Comparison of ENCODE assay signal across 16 cellular contexts in genomic region chr17:30421592-30421991, GRCh38. TPM values are rescaled to one million over a fixed set of nuclear protein-coding genes. Genes with fewer than 3 reads are reported as not detected.
A peak's percentile ranks its signal among the peaks of the same experiment; 100 is the strongest.
DNase-seq lines count a peak whose midpoint lies in the region; ATAC-seq and TF ChIP-seq lines count a peak whose summit lies in the region.
"Had no signal": no experiment of that assay in that cellular context is flagged by ENCODE, and none has a peak within 500 bp of the region (broad histone marks: within the 10 kb centered on the region; RNA-seq: fewer than 3 reads in every experiment).

No MANE protein-coding gene starts in this region.

- TF ChIP-seq EP300 in SK-N-SH (IDR thresholded peaks at IDR 0.05; ENCODE audit: borderline replicate concordance in 1 of 2, low read depth in 1 of 2, low read length in 1 of 2), result no peak

- DNase-seq in CD8-positive, alpha-beta T cell, result no peak
- no peak for DNase-seq in SK-N-SH
- no peak for DNase-seq in chondrocyte (ENCODE audit: low spot score)
- no peak for DNase-seq in mesothelial cell of epicardium (ENCODE audit: low spot score in 2 of 2, unreplicated experiment in 2 of 2)
- no peak for DNase-seq in NCI-H1105 treated with DMSO at 0.1 percent for 48 hours (lab: John Stamatoyannopoulos, UW)
- DNase-seq: Calu3; CD8-positive, alpha-beta memory T cell; DMS 273 treated with DMSO at 0.1 percent for 48 hours; DMS79 treated with DMSO at 0.1 percent for 48 hours; HCEC 1CT; HFFc6 had no signal

- H3K4me3 Mint-ChIP-seq in CD8-positive, alpha-beta T cell, result no peak overlapping the region
- no peak overlapping the region for H3K4me3 Mint-ChIP-seq in chondrocyte (ENCODE audit: unreplicated experiment)
- H3K4me3 Mint-ChIP-seq in mesothelial cell of epicardium, result no peak overlapping the region
- H3K4me3 Mint-ChIP-seq: CD14-positive monocyte; CD8-positive, alpha-beta memory T cell; HFFc6 had no signal

- H3K9ac ChIP-seq in SK-N-SH, result no peak overlapping the region

- no peaks in the 10 kb centered on the region for H3K9me2 ChIP-seq in SK-N-SH

- H3K36me3 ChIP-seq in CD8-positive, alpha-beta T cell (ENCODE audit: insufficient read depth, low read length), result no peaks in the 10 kb centered on the region
- H3K36me3 ChIP-seq in SK-N-SH (replicated peaks in 1 of 2; ENCODE audit: control insufficient read depth in 1 of 2, insufficient read depth in 2 of 2, low read length in 1 of 2), result peaks cover 20 to 35% of the 10 kb centered on the region in 2 experiments

- H3K4me1 Mint-ChIP-seq in CD8-positive, alpha-beta T cell (ENCODE audit: low read depth), result peaks cover 3% of the 10 kb centered on the region
- H3K4me1 Mint-ChIP-seq in chondrocyte (ENCODE audit: low read depth), result peaks cover 13% of the 10 kb centered on the region
- peaks cover 12% of the 10 kb centered on the region for H3K4me1 Mint-ChIP-seq in mesothelial cell of epicardium
- H3K4me1 Mint-ChIP-seq: CD14-positive monocyte had no signal

- peaks cover 5% of the 10 kb centered on the region for H3F3A ChIP-seq in SK-N-SH (replicated peaks; ENCODE audit: insufficient read depth)

- H3K9me3 Mint-ChIP-seq in CD8-positive, alpha-beta T cell, result no peaks in the 10 kb centered on the region
- H3K9me3 Mint-ChIP-seq in chondrocyte (ENCODE audit: low read depth) (no peaks in the 10 kb centered on the region), mesothelial cell of epicardium (no peaks in the 10 kb centered on the region)
- H3K9me3 Mint-ChIP-seq: CD14-positive monocyte; CD8-positive, alpha-beta memory T cell; HFFc6 had no signal

- TF ChIP-seq RAD21 in SK-N-SH (IDR thresholded peaks at IDR 0.05; ENCODE audit: low read length), result no peak

- CTCF ChIA-PET in CD8-positive, alpha-beta T cell (lab: Charles Lee), result no interaction called here
- CTCF ChIA-PET in SK-N-SH (lab: Yijun Ruan, JAX), result interaction anchor here (0.8 kb wide), 1 partner anchor 10 kb away, joined by 3 read pairs; no protein-coding TSS in a partner anchor

- no peaks in the 10 kb centered on the region for H3K27me3 Mint-ChIP-seq in CD8-positive, alpha-beta T cell (ENCODE audit: low read depth)
- no peaks in the 10 kb centered on the region for H3K27me3 Mint-ChIP-seq in chondrocyte (ENCODE audit: low read depth)
- no peaks in the 10 kb centered on the region for H3K27me3 Mint-ChIP-seq in mesothelial cell of epicardium (ENCODE audit: low read depth)
- H3K27me3 Mint-ChIP-seq: CD8-positive, alpha-beta memory T cell had no signal

- no peak overlapping the region for H2AFZ ChIP-seq in SK-N-SH (ENCODE audit: low read depth)

- no peak overlapping the region for H3K27ac ChIP-seq in CD8-positive, alpha-beta T cell (ENCODE audit: low read depth, low read length)
- H3K27ac ChIP-seq in SK-N-SH (ENCODE audit: low read depth in 2 of 2, low read length in 1 of 2), result peak overlapping the region in 1 of 2 experiments; percentile 64; a peak in 2 of 4 replicates

- H3K27me3 ChIP-seq in CD8-positive, alpha-beta T cell (ENCODE audit: insufficient read depth, low read length), result no peaks in the 10 kb centered on the region
- H3K27me3 ChIP-seq in SK-N-SH (ENCODE audit: insufficient read depth), result no peaks in the 10 kb centered on the region

- no peaks in the 10 kb centered on the region for H3K79me2 ChIP-seq in SK-N-SH (ENCODE audit: insufficient read depth)

- no peak overlapping the region for H3K4me2 ChIP-seq in SK-N-SH

- H3K4me3 ChIP-seq in CD8-positive, alpha-beta T cell (ENCODE audit: low read depth, low read length), result no peak overlapping the region
- no peak overlapping the region for H3K4me3 ChIP-seq in SK-N-SH (ENCODE audit: low read depth in 2 of 2, low read length in 1 of 2)
- H3K4me3 ChIP-seq: K562 had no signal

- intact Hi-C loops in CD8-positive, alpha-beta T cell (cut with DNase I, micrococcal nuclease), result loop anchor here in 1 of 2 experiments (10.0 kb wide), 1 partner anchor 77 kb away; no protein-coding TSS in a partner anchor

- no peaks in the 10 kb centered on the region for H4K20me1 ChIP-seq in SK-N-SH (ENCODE audit: insufficient read depth)

- no peaks in the 10 kb centered on the region for H3K9me3 ChIP-seq in CD8-positive, alpha-beta T cell (ENCODE audit: low read length)
- no peaks in the 10 kb centered on the region for H3K9me3 ChIP-seq in SK-N-SH

- peak overlapping the region; percentile 15 for H3K27ac Mint-ChIP-seq in CD8-positive, alpha-beta T cell
- peak overlapping the region; percentile 58 for H3K27ac Mint-ChIP-seq in chondrocyte (ENCODE audit: unreplicated experiment)
- peak overlapping the region; percentile 19 for H3K27ac Mint-ChIP-seq in mesothelial cell of epicardium
- H3K27ac Mint-ChIP-seq: CD14-positive monocyte, HFFc6 had no signal

- POLR2A ChIA-PET in CD8-positive, alpha-beta T cell (lab: Charles Lee), result no interaction called here
- POLR2A ChIA-PET in SK-N-SH (lab: Yijun Ruan, JAX), result no interaction called here

- no peak for ATAC-seq in CD8-positive, alpha-beta T cell
- no peak for ATAC-seq in GM19467 (IDR thresholded peaks at IDR 0.05; ENCODE audit: unreplicated experiment)
- no peak for ATAC-seq in HG03432 (IDR thresholded peaks at IDR 0.05; ENCODE audit: unreplicated experiment)
- ATAC-seq in GM19395 (IDR thresholded peaks at IDR 0.05; ENCODE audit: unreplicated experiment), result no peak
- ATAC-seq: K562 had no signal

- 76% methylated on average over 4 of the region's 4 CpGs for WGBS in SK-N-SH (ENCODE audit: low lambda C conversion rate)

- no peaks in the 10 kb centered on the region for H3K4me1 ChIP-seq in CD8-positive, alpha-beta T cell (ENCODE audit: insufficient read depth, low read length)
- no peaks in the 10 kb centered on the region; a peak in 1 of 4 replicates for H3K4me1 ChIP-seq in SK-N-SH (ENCODE audit: control insufficient read depth in 1 of 2, insufficient read depth in 2 of 2, low read depth in 1 of 2, low read length in 1 of 2)

- TF ChIP-seq CTCF in CD8-positive, alpha-beta T cell (IDR thresholded peaks at IDR 0.05), result no peak
- TF ChIP-seq CTCF in SK-N-SH (IDR thresholded peaks at IDR 0.05) (no peak), chondrocyte (IDR thresholded peaks at IDR 0.05) (no peak), mesothelial cell of epicardium (IDR thresholded peaks at IDR 0.05; ENCODE audit: unreplicated experiment) (no peak)

- H3K36me3 Mint-ChIP-seq in CD8-positive, alpha-beta T cell, result peaks cover 54% of the 10 kb centered on the region
- H3K36me3 Mint-ChIP-seq in chondrocyte (ENCODE audit: low read depth), result peaks cover 18% of the 10 kb centered on the region
- peaks cover 24% of the 10 kb centered on the region for H3K36me3 Mint-ChIP-seq in mesothelial cell of epicardium

TF ChIP-seq in SK-N-SH, 30 proteins besides CTCF, POLR2A, EP300 and RAD21:
- TF ChIP-seq PBX3 (IDR thresholded peaks at IDR 0.05), result peak; percentile 23; the same call in 1 of the 2 replicates
- TF ChIP-seq SMC3 (IDR thresholded peaks at IDR 0.05; ENCODE audit: low read depth, low read length), result no peak
- no peak for TF ChIP-seq IRF3 (IDR thresholded peaks at IDR 0.05; ENCODE audit: low read depth, low read length)
- peak; percentile 46; the same call in 1 of the 2 replicates for TF ChIP-seq TCF12 (IDR thresholded peaks at IDR 0.05)
TF ChIP-seq in SK-N-SH: peak in this region for 2.

RNA-seq across cellular contexts. Expression of gene CPD, which starts 42.9 kb away (rescaled TPM):
- total RNA-seq in CD8-positive, alpha-beta T cell, result 10 to 100 TPM; 40.9 to 42.1 TPM
- 12.5 and 16.5 TPM in 2 replicates for polyA plus RNA-seq in SK-N-SH (2012; rRNA removed)
- 20.7 and 20.8 TPM in 2 replicates for polyA plus RNA-seq in SK-N-SH (2012; cell fraction: cytosol; rRNA removed)
- 8.2 and 14.7 TPM in 2 replicates for polyA plus RNA-seq in SK-N-SH (2012; cell fraction: nucleus; rRNA removed)
- total RNA-seq in chondrocyte (76.6 to 96.6 TPM (median 78.1 TPM) in 3 replicates), mesothelial cell of epicardium (49.3 to 58.3 TPM (median 54.1 TPM) in 3 replicates)

RNA-seq across cellular contexts. Expression of gene GOSR1, which starts 55.6 kb away (rescaled TPM):
- 10 to 100 TPM; 45.2 to 48.0 TPM for total RNA-seq in CD8-positive, alpha-beta T cell
- polyA plus RNA-seq in SK-N-SH (2012; rRNA removed), result 12.5 and 13.7 TPM in 2 replicates
- 15.4 and 16.9 TPM in 2 replicates for polyA plus RNA-seq in SK-N-SH (2012; cell fraction: cytosol; rRNA removed)
- polyA plus RNA-seq in SK-N-SH (2012; cell fraction: nucleus; rRNA removed), result 17.9 and 25.7 TPM in 2 replicates
- total RNA-seq in chondrocyte, result 46.4 to 59.4 TPM (median 47.5 TPM) in 3 replicates
- total RNA-seq in mesothelial cell of epicardium, result 58.7 to 64.5 TPM (median 64.3 TPM) in 3 replicates
